In genomic region chr2:237196866-237197618, GRCh38 we compare ENCODE assay signal across 12 cellular contexts.
DNase-seq lines count a peak whose midpoint lies in the region; ATAC-seq and TF ChIP-seq lines count a peak whose summit lies in the region.
"Had no signal": no experiment of that assay in that cellular context is flagged by ENCODE, and none has a peak within 500 bp of the region (broad histone marks: within the 10 kb centered on the region; RNA-seq: fewer than 3 reads in every experiment).

No MANE protein-coding gene starts in this region.

- CTCF ChIA-PET in SK-N-SH (lab: Yijun Ruan, JAX) = interaction anchor here (0.8 to 1.4 kb wide), 4 partner anchors 11 to 375 kb away, joined by 3 to 5 read pairs (median 3); no protein-coding TSS in a partner anchor
- CTCF ChIA-PET in CD8-positive, alpha-beta T cell (lab: Charles Lee) = no interaction called here

- no peaks in the 10 kb centered on the region for H3K4me1 Mint-ChIP-seq in activated T-cell treated with anti-CD3 and anti-CD28 coated beads, Interleukin-2, amount 50 U/mL, for 4 hours (ENCODE audit: low read depth)
- no peaks in the 10 kb centered on the region for H3K4me1 Mint-ChIP-seq in CD8-positive, alpha-beta T cell (ENCODE audit: low read depth)
- H3K4me1 Mint-ChIP-seq: central memory CD8-positive, alpha-beta T cell had no signal

- H3K9me3 Mint-ChIP-seq in activated T-cell treated with anti-CD3 and anti-CD28 coated beads, Interleukin-2, amount 50 U/mL, for 4 hours = no peaks in the 10 kb centered on the region
- no peaks in the 10 kb centered on the region for H3K9me3 Mint-ChIP-seq in CD8-positive, alpha-beta T cell
- H3K9me3 Mint-ChIP-seq: central memory CD8-positive, alpha-beta T cell; neural crest cell had no signal

- no peaks in the 10 kb centered on the region for H4K20me1 ChIP-seq in SK-N-SH (ENCODE audit: insufficient read depth)

- TF ChIP-seq EP300 in SK-N-SH (IDR thresholded peaks at IDR 0.05; ENCODE audit: borderline replicate concordance in 1 of 2, low read depth in 1 of 2, low read length in 1 of 2) = no peak

- peaks cover 27% of the 10 kb centered on the region for H3F3A ChIP-seq in SK-N-SH (replicated peaks; ENCODE audit: insufficient read depth)

- no peak for TF ChIP-seq RAD21 in SK-N-SH (IDR thresholded peaks at IDR 0.05; ENCODE audit: low read length)

- peak overlapping the region; percentile 66 for H3K9ac ChIP-seq in SK-N-SH

- POLR2A ChIA-PET in SK-N-SH (lab: Yijun Ruan, JAX) = no interaction called here
- POLR2A ChIA-PET in CD8-positive, alpha-beta T cell (lab: Charles Lee) = no interaction called here

- no peaks in the 10 kb centered on the region for H3K36me3 Mint-ChIP-seq in activated T-cell treated with anti-CD3 and anti-CD28 coated beads, Interleukin-2, amount 50 U/mL, for 4 hours (ENCODE audit: insufficient read depth)
- no peaks in the 10 kb centered on the region for H3K36me3 Mint-ChIP-seq in CD8-positive, alpha-beta T cell

- DNase-seq in Right ventricle myocardium inferior (ENCODE audit: missing footprints) (no peak), cardiac septum (ENCODE audit: low spot score) (no peak), SK-N-SH (no peak), left ventricle myocardium inferior (no peak), NCI-H1105 (lab: John Stamatoyannopoulos, UW) (no peak)
- DNase-seq in activated T-cell treated with anti-CD3 and anti-CD28 coated beads, Interleukin-2, amount 50 U/mL, for 4 hours = no peak
- no peak for DNase-seq in CD8-positive, alpha-beta T cell
- DNase-seq: NCI-H1694 treated with DMSO at 0.1 percent for 48 hours; stimulated activated CD4-positive, alpha-beta T cell treated with anti-CD3 and anti-CD28 coated beads, Interleukin-4, amount 100 ng/mL, for 24 hours had no signal

- peaks cover 6% of the 10 kb centered on the region for H3K27me3 Mint-ChIP-seq in activated T-cell treated with anti-CD3 and anti-CD28 coated beads, Interleukin-2, amount 50 U/mL, for 4 hours (ENCODE audit: low read depth)
- peaks cover 5% of the 10 kb centered on the region for H3K27me3 Mint-ChIP-seq in CD8-positive, alpha-beta T cell (ENCODE audit: low read depth)

- no peak overlapping the region for H3K27ac Mint-ChIP-seq in CD8-positive, alpha-beta T cell

- H2AFZ ChIP-seq in SK-N-SH (ENCODE audit: low read depth) = peak overlapping the region; percentile 47

- H3K9me2 ChIP-seq in SK-N-SH = no peaks in the 10 kb centered on the region

- H3K4me2 ChIP-seq in SK-N-SH = peak overlapping the region; percentile 48; the same call in 1 of the 2 replicates

- 86% methylated on average over 6 of the region's 6 CpGs for WGBS in SK-N-SH (ENCODE audit: low lambda C conversion rate)

- peak; percentile 58 for ATAC-seq in Right ventricle myocardium inferior
- ATAC-seq in GM18520 (IDR thresholded peaks at IDR 0.05; ENCODE audit: unreplicated experiment) = no peak
- no peak for ATAC-seq in activated T-cell treated with anti-CD3 and anti-CD28 coated beads, Interleukin-2, amount 50 U/mL, for 4 hours
- ATAC-seq in CD8-positive, alpha-beta T cell = no peak

- no peak overlapping the region for H3K4me3 ChIP-seq in SK-N-SH (ENCODE audit: low read depth in 2 of 2, low read length in 1 of 2)
- no peak overlapping the region for H3K4me3 ChIP-seq in left ventricle myocardium inferior
- H3K4me3 ChIP-seq in CD8-positive, alpha-beta T cell (ENCODE audit: low read depth, low read length) = no peak overlapping the region

- H3K79me2 ChIP-seq in SK-N-SH (ENCODE audit: insufficient read depth) = no peaks in the 10 kb centered on the region

- TF ChIP-seq CTCF in SK-N-SH (IDR thresholded peaks at IDR 0.05) (no peak), left ventricle myocardium inferior (IDR thresholded peaks at IDR 0.05; ENCODE audit: borderline replicate concordance) (no peak)
- no peak for TF ChIP-seq CTCF in CD8-positive, alpha-beta T cell (IDR thresholded peaks at IDR 0.05)

- H3K27me3 ChIP-seq in SK-N-SH (ENCODE audit: insufficient read depth) (no peaks in the 10 kb centered on the region), left ventricle myocardium inferior (ENCODE audit: low read depth) (no peaks in the 10 kb centered on the region)
- no peaks in the 10 kb centered on the region for H3K27me3 ChIP-seq in CD8-positive, alpha-beta T cell (ENCODE audit: insufficient read depth, low read length)

- no peaks in the 10 kb centered on the region for H3K9me3 ChIP-seq in SK-N-SH
- no peaks in the 10 kb centered on the region for H3K9me3 ChIP-seq in left ventricle myocardium inferior (replicated peaks)
- H3K9me3 ChIP-seq in CD8-positive, alpha-beta T cell (ENCODE audit: low read length) = no peaks in the 10 kb centered on the region

- H3K36me3 ChIP-seq in SK-N-SH (replicated peaks in 1 of 2; ENCODE audit: control insufficient read depth in 1 of 2, insufficient read depth in 2 of 2, low read length in 1 of 2) (no peaks in the 10 kb centered on the region), left ventricle myocardium inferior (no peaks in the 10 kb centered on the region)
- no peaks in the 10 kb centered on the region for H3K36me3 ChIP-seq in CD8-positive, alpha-beta T cell (ENCODE audit: insufficient read depth, low read length)

- H3K27ac ChIP-seq in SK-N-SH (ENCODE audit: low read depth in 2 of 2, low read length in 1 of 2) (peak overlapping the region; percentile 85 to 96), left ventricle myocardium inferior (replicated peaks) (peak overlapping the region; percentile 5)
- no peak overlapping the region for H3K27ac ChIP-seq in CD8-positive, alpha-beta T cell (ENCODE audit: low read depth, low read length)

- no peak overlapping the region for H3K4me3 Mint-ChIP-seq in activated T-cell treated with anti-CD3 and anti-CD28 coated beads, Interleukin-2, amount 50 U/mL, for 4 hours
- no peak overlapping the region for H3K4me3 Mint-ChIP-seq in CD8-positive, alpha-beta T cell
- H3K4me3 Mint-ChIP-seq: central memory CD8-positive, alpha-beta T cell; neural crest cell had no signal

- intact Hi-C loops in Right ventricle myocardium inferior (cut with DNase I) = no loop called here
- intact Hi-C loops in cardiac septum (cut with DNase I) = no loop called here
- intact Hi-C loops in left ventricle myocardium inferior (cut with micrococcal nuclease) = no loop called here
- intact Hi-C loops in CD8-positive, alpha-beta T cell (cut with DNase I, micrococcal nuclease) = no loop called here

- H3K4me1 ChIP-seq in SK-N-SH (ENCODE audit: control insufficient read depth in 1 of 2, insufficient read depth in 2 of 2, low read depth in 1 of 2, low read length in 1 of 2) = peaks cover 22 to 30% of the 10 kb centered on the region in 2 experiments; a peak in 3 of 4 replicates
- H3K4me1 ChIP-seq in left ventricle myocardium inferior = peaks cover 14% of the 10 kb centered on the region
- no peaks in the 10 kb centered on the region for H3K4me1 ChIP-seq in CD8-positive, alpha-beta T cell (ENCODE audit: insufficient read depth, low read length)

TF ChIP-seq in SK-N-SH, 30 proteins besides CTCF, POLR2A, EP300 and RAD21:
- TF ChIP-seq MXI1 (IDR thresholded peaks at IDR 0.05; ENCODE audit: low read depth, low read length) = no peak
- peak; percentile 23; the same call in 1 of the 2 replicates for TF ChIP-seq TCF12 (IDR thresholded peaks at IDR 0.05)
- TF ChIP-seq SMC3 (IDR thresholded peaks at IDR 0.05; ENCODE audit: low read depth, low read length) = no peak
- 0 out of 2 replicates have a peak, but pooled peaks have one; percentile 16 for TF ChIP-seq PBX3 (IDR thresholded peaks at IDR 0.05)
